ENCODE assay signal across 12 cellular contexts in the genomic region with DNA sequence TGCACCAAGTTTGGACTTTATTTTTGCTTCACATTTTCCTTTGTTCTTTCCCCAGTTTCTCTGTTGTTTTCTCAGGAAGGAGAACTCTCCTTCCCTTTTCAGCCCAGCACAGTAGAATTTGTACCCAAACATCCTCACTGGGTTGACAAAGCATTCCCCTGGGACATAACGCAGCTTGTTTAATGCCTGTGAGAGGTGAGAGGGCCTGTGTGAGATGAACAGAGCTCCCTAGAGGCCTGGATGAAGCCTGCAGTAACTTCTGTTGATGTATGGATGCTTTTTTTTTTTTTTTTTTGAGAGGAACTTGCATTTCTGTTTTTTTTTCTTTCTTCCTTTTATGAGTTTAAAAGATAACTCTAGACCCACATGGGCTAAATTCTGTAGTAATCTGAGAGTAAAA.
A peak's percentile ranks its signal among the peaks of the same experiment; 100 is the strongest.
DNase-seq lines count a peak whose midpoint lies in the region; ATAC-seq, FAIRE-seq and TF ChIP-seq lines count a peak whose summit lies in the region.
"Had no signal": no experiment of that assay in that cellular context is flagged by ENCODE, and none has a peak within 500 bp of the region (broad histone marks: within the 10 kb centered on the region; RNA-seq: fewer than 3 reads in every experiment).

No MANE protein-coding gene starts in this region.

- CTCF ChIA-PET in K562 (lab: Yijun Ruan, JAX; ENCODE audit: low intra/inter-chr PET ratio) = no interaction called here

- no peak for FAIRE-seq in K562 (lab: Jason Lieb, UNC)
- FAIRE-seq: G401.6 had no signal

- H3K4me1 ChIP-seq in K562 (replicated peaks in 1 of 2; ENCODE audit: control insufficient read depth in 2 of 2, insufficient read depth in 2 of 2, low read length in 2 of 2) = no peaks in the 10 kb centered on the region
- H3K4me1 ChIP-seq: spleen, testis had no signal

- 0 out of 6 replicates have a peak, but pooled peaks of 1 of the 3 experiments have one; percentile 10 for TF ChIP-seq CTCF in K562 (IDR thresholded peaks at IDR 0.05 in 2 of 3, conservative IDR thresholded peaks at IDR 0.05 in 1 of 3; ENCODE audit: insufficient read depth in 2 of 3, low read depth in 1 of 3, low read length in 3 of 3)
- no peak for TF ChIP-seq CTCF in mesothelial cell of epicardium (IDR thresholded peaks at IDR 0.05; ENCODE audit: unreplicated experiment)
- no peak for TF ChIP-seq CTCF in GM13976 (IDR thresholded peaks at IDR 0.05; ENCODE audit: borderline replicate concordance, control extremely low read depth, extremely low read depth, insufficient read depth, missing control alignments)

- ATAC-seq in K562 = peak; percentile 70
- no peak for ATAC-seq in stimulated activated naive CD8-positive, alpha-beta T cell treated with anti-CD3 and anti-CD28 coated beads, Interleukin-15, amount 100 ng/mL, for 72 hours
- ATAC-seq: left cardiac atrium had no signal

- no peaks in the 10 kb centered on the region for H3K36me3 ChIP-seq in K562 (ENCODE audit: control insufficient read depth, insufficient read depth, low read length)
- H3K36me3 ChIP-seq: spleen had no signal

- H3K9me3 ChIP-seq in K562 (replicated peaks; ENCODE audit: control insufficient read depth, insufficient read depth, low read depth, low read length) = no peaks in the 10 kb centered on the region
- H3K9me3 ChIP-seq: spleen, testis had no signal

- H3K9me3 Mint-ChIP-seq in mesothelial cell of epicardium = peaks cover 11% of the 10 kb centered on the region
- no peaks in the 10 kb centered on the region for H3K9me3 Mint-ChIP-seq in stimulated activated naive CD8-positive, alpha-beta T cell treated with anti-CD3 and anti-CD28 coated beads, Interleukin-15, amount 100 ng/mL, for 72 hours

- peaks cover 10 to 36% of the 10 kb centered on the region in 2 experiments; a peak in 4 of 5 replicates for H3K27me3 ChIP-seq in K562 (ENCODE audit: control insufficient read depth in 2 of 2, insufficient read depth in 2 of 2, low read length in 2 of 2)
- H3K27me3 ChIP-seq: testis had no signal

- BruUV-seq in K562 (replicated peaks; lab: Mats Ljungman, UMichigan) = no TSS peak

- no peaks in the 10 kb centered on the region for H3K27me3 Mint-ChIP-seq in mesothelial cell of epicardium (ENCODE audit: low read depth)
- no peaks in the 10 kb centered on the region for H3K27me3 Mint-ChIP-seq in stimulated activated naive CD8-positive, alpha-beta T cell treated with anti-CD3 and anti-CD28 coated beads, Interleukin-15, amount 100 ng/mL, for 72 hours

- peak overlapping the region; percentile 66 for H3K27ac Mint-ChIP-seq in mesothelial cell of epicardium
- no peak overlapping the region for H3K27ac Mint-ChIP-seq in stimulated activated naive CD8-positive, alpha-beta T cell treated with anti-CD3 and anti-CD28 coated beads, Interleukin-15, amount 100 ng/mL, for 72 hours

- no peak for TF ChIP-seq EP300 in K562 (IDR thresholded peaks at IDR 0.05; ENCODE audit: low read length)

- intact Hi-C loops in K562 (cut with micrococcal nuclease) = no loop called here

- H3K4me1 Mint-ChIP-seq in mesothelial cell of epicardium = peaks cover 16% of the 10 kb centered on the region
- no peaks in the 10 kb centered on the region for H3K4me1 Mint-ChIP-seq in stimulated activated naive CD8-positive, alpha-beta T cell treated with anti-CD3 and anti-CD28 coated beads, Interleukin-15, amount 100 ng/mL, for 72 hours

- H4K20me1 ChIP-seq in K562 (replicated peaks; ENCODE audit: control insufficient read depth, insufficient read depth, low read length) = no peaks in the 10 kb centered on the region

- WGBS in K562 (ENCODE audit: insufficient coverage, low coverage, missing lambda C conversion rate) = 7% methylated on average over 1 of the region's 1 CpG

- POLR2A ChIA-PET in K562 (lab: Yijun Ruan, JAX) = interaction anchor here (1.1 kb wide), 1 partner anchor 10 kb away, joined by 3 read pairs; no protein-coding TSS in a partner anchor

- H3K9ac ChIP-seq in K562 (ENCODE audit: insufficient read depth in 1 of 2, low read depth in 2 of 2, low read length in 2 of 2) = no peak overlapping the region

- no peak overlapping the region for H3K4me2 ChIP-seq in K562 (ENCODE audit: insufficient read depth, low read length)

- no peak overlapping the region for H3K27ac ChIP-seq in K562 (ENCODE audit: extremely low read depth, low read depth, low read length)
- H3K27ac ChIP-seq: spleen, testis had no signal

- in situ Hi-C loops in K562 (cut with MboI) (no loop called here), GM13976 (cut with MboI; ENCODE audit: low sequenced_read_pairs, unreplicated experiment) (no loop called here)

- H3K36me3 Mint-ChIP-seq in mesothelial cell of epicardium = no peaks in the 10 kb centered on the region

- no peak overlapping the region for H2AFZ ChIP-seq in K562 (ENCODE audit: low read depth, low read length)

- no peak overlapping the region for H3K4me3 ChIP-seq in K562
- H3K4me3 ChIP-seq: spleen, testis had no signal

- no peak overlapping the region for H3K4me3 Mint-ChIP-seq in mesothelial cell of epicardium
- no peak overlapping the region for H3K4me3 Mint-ChIP-seq in stimulated activated naive CD8-positive, alpha-beta T cell treated with anti-CD3 and anti-CD28 coated beads, Interleukin-15, amount 100 ng/mL, for 72 hours

- no peaks in the 10 kb centered on the region for H3K79me2 ChIP-seq in K562 (ENCODE audit: control insufficient read depth, insufficient read depth, low read length)

- DNase-seq in ELR (ENCODE audit: low read depth) (peak; percentile 11), NCI-H1930 (lab: John Stamatoyannopoulos, UW) (peak; percentile 13 to 23), K562 (ENCODE audit: extremely low read depth in 1 of 4, low spot score in 3 of 4) (no peak), mesothelial cell of epicardium (ENCODE audit: low spot score in 2 of 2, unreplicated experiment in 2 of 2) (no peak), GM13976 (ENCODE audit: low spot score) (no peak), SW480 (ENCODE audit: low spot score) (no peak)
- DNase-seq in stimulated activated CD4-positive, alpha-beta T cell treated with anti-CD3 and anti-CD28 coated beads, Interleukin-1b, Interleukin-23, amount 100 ng/mL, for 48 hours = no peak
- DNase-seq in stimulated activated naive CD8-positive, alpha-beta T cell treated with anti-CD3 and anti-CD28 coated beads, Interleukin-15, amount 100 ng/mL, for 72 hours = no peak
- DNase-seq: left cardiac atrium, spleen, testis had no signal

- TF ChIP-seq RAD21 in K562 (CRISPR knock-in tag; conservative IDR thresholded peaks at IDR 0.05 in 1 of 2, IDR thresholded peaks at IDR 0.05 in 1 of 2) = no peak

- TF ChIP-seq POLR2A in K562 (conservative IDR thresholded peaks at IDR 0.05) = no peak

- H3K9me1 ChIP-seq in K562 (ENCODE audit: control insufficient read depth, insufficient read depth, low read length) = no peaks in the 10 kb centered on the region

TF ChIP-seq in K562, 482 proteins besides CTCF, POLR2A, EP300 and RAD21:
- TF ChIP-seq NCOA2 (IDR thresholded peaks at IDR 0.05; ENCODE audit: partially characterized antibody in 2 of 2) (no peak), ZNF384 (IDR thresholded peaks at IDR 0.05; ENCODE audit: low read depth, low read length) (peak; percentile 70)

Comparison
In these comparisons a context has a peak if more than half of its experiments do, and no peak if none do; other contexts are left out.
1. DNase-seq: peak in ELR (single experiment) and NCI-H1930 (2 of 2); none in K562 (0 of 4), mesothelial cell of epicardium (0 of 2), GM13976 (single experiment), stimulated activated CD4-positive, alpha-beta T cell treated with anti-CD3 and anti-CD28 coated beads, Interleukin-1b, Interleukin-23, amount 100 ng/mL, for 48 hours (single experiment), stimulated activated naive CD8-positive, alpha-beta T cell treated with anti-CD3 and anti-CD28 coated beads, Interleukin-15, amount 100 ng/mL, for 72 hours (0 of 2) and SW480 (single experiment).